21 cellular contexts compared by ENCODE assay signal in genomic region chr1:15656464-15656863, GRCh38. TPM values are rescaled to one million over a fixed set of nuclear protein-coding genes. Genes with fewer than 3 reads are reported as not detected.
DNase-seq lines count a peak whose midpoint lies in the region; ATAC-seq, FAIRE-seq and TF ChIP-seq lines count a peak whose summit lies in the region.
"Had no signal": no experiment of that assay in that cellular context is flagged by ENCODE, and none has a peak within 500 bp of the region (broad histone marks: within the 10 kb centered on the region; RNA-seq: fewer than 3 reads in every experiment).

No MANE protein-coding gene starts in this region.

- WGBS in psoas muscle, 3 donors: 34 to 62% (median 44%) methylated on average over 3 of the region's 3 CpGs

- H3K36me3 ChIP-seq in psoas muscle (ENCODE audit: insufficient read depth in 1 of 2, low read depth in 1 of 2): peaks cover 7 to 90% of the 10 kb centered on the region in 2 donors

- intact Hi-C loops in left ventricle myocardium superior (cut with micrococcal nuclease) (no loop called here), psoas muscle (cut with DNase I) (no loop called here)

- H3K27ac Mint-ChIP-seq in endothelial cell (ENCODE audit: unreplicated experiment): peak overlapping the region; percentile 100
- H3K27ac Mint-ChIP-seq: CD4-positive, alpha-beta T cell had no signal

- H3K4me1 Mint-ChIP-seq in endothelial cell (ENCODE audit: unreplicated experiment): peaks cover 18% of the 10 kb centered on the region

- peak overlapping the region; percentile 78 for H3K27ac ChIP-seq in psoas muscle
- H3K27ac ChIP-seq: BLaER1, SJSA1 had no signal

- no peak overlapping the region for H3K4me3 Mint-ChIP-seq in endothelial cell (ENCODE audit: unreplicated experiment)
- H3K4me3 Mint-ChIP-seq: CD4-positive, alpha-beta T cell had no signal

- no peaks in the 10 kb centered on the region for H3K9me3 ChIP-seq in psoas muscle
- H3K9me3 ChIP-seq: BLaER1, MG63, SJSA1 had no signal

- no peaks in the 10 kb centered on the region for H3K9me3 Mint-ChIP-seq in endothelial cell (ENCODE audit: unreplicated experiment)
- H3K9me3 Mint-ChIP-seq: CD4-positive, alpha-beta T cell had no signal

- H3K27me3 ChIP-seq in psoas muscle (ENCODE audit: insufficient read depth in 3 of 3, low read length in 2 of 3): no peaks in the 10 kb centered on the region
- H3K27me3 ChIP-seq: BLaER1, MG63, SJSA1 had no signal

- peaks cover 35% of the 10 kb centered on the region for H3K36me3 Mint-ChIP-seq in endothelial cell (ENCODE audit: low read depth, unreplicated experiment)

- peaks cover 33% of the 10 kb centered on the region for H3K4me1 ChIP-seq in psoas muscle
- H3K4me1 ChIP-seq: SJSA1 had no signal

- no peak overlapping the region for H3K4me3 ChIP-seq in psoas muscle
- H3K4me3 ChIP-seq: BLaER1, MG63, SJSA1 had no signal

- ATAC-seq in left ventricle myocardium superior (peak; percentile 90), psoas muscle (peak; percentile 89 to 97 (median 96)), GM18868 (IDR thresholded peaks at IDR 0.05; ENCODE audit: unreplicated experiment) (no peak)

- DNase-seq in MV-4-11 (lab: John Stamatoyannopoulos, UW): peak; percentile 65
- DNase-seq in endothelial cell (ENCODE audit: low spot score): no peak
- no peak for DNase-seq in left ventricle myocardium superior
- no peak for DNase-seq in psoas muscle
- DNase-seq in NK-92 (lab: John Stamatoyannopoulos, UW; ENCODE audit: unreplicated experiment): no peak
- no peak for DNase-seq in RCC 7860 (ENCODE audit: low spot score)
- DNase-seq: CD4-positive, alpha-beta T cell; COR-L47; DMS53; HCEC 1CT; KG1; MG63; NCI-H1694; NCI-H2029 treated with DMSO at 0.1 percent for 48 hours; NCI-H2227 treated with DMSO at 0.1 percent for 48 hours; NCI-H510A; NCI-H69 had no signal

- H3K27me3 Mint-ChIP-seq in endothelial cell (ENCODE audit: unreplicated experiment): no peaks in the 10 kb centered on the region
- H3K27me3 Mint-ChIP-seq: CD4-positive, alpha-beta T cell had no signal

- FAIRE-seq in RCC 7860 (lab: Jason Lieb, UNC): no peak
- FAIRE-seq: H1 had no signal

- TF ChIP-seq CTCF in endothelial cell (IDR thresholded peaks at IDR 0.05; ENCODE audit: unreplicated experiment): no peak
- no peak for TF ChIP-seq CTCF in psoas muscle (IDR thresholded peaks at IDR 0.05)

RNA-seq across cellular contexts. Expression of gene PLEKHM2, which starts 27.7 kb away (rescaled TPM):
- 82.3 TPM for total RNA-seq in endothelial cell (ENCODE audit: unreplicated experiment)
- total RNA-seq in left ventricle myocardium superior: 95.2 TPM
- total RNA-seq in psoas muscle: 100 to 1,000 TPM; 137 to 177 (median 156) TPM
- 100 to 1,000 TPM in 1 of 3 donors, 10 to 100 TPM in 2; 78.1 to 167 (median 86.8) TPM for polyA plus RNA-seq in psoas muscle

RNA-seq across cellular contexts. Expression of gene DDI2, which starts 39.2 kb away (rescaled TPM):
- total RNA-seq in endothelial cell (ENCODE audit: unreplicated experiment): 24.0 TPM
- total RNA-seq in left ventricle myocardium superior: 21.9 TPM
- total RNA-seq in psoas muscle: 10 to 100 TPM; 23.8 to 80.2 (median 39.5) TPM
- 10 to 100 TPM in 2 of 3 donors, 1 to 10 TPM in 1; 4.8 to 35.4 (median 18.7) TPM for polyA plus RNA-seq in psoas muscle
